In the genomic region with DNA sequence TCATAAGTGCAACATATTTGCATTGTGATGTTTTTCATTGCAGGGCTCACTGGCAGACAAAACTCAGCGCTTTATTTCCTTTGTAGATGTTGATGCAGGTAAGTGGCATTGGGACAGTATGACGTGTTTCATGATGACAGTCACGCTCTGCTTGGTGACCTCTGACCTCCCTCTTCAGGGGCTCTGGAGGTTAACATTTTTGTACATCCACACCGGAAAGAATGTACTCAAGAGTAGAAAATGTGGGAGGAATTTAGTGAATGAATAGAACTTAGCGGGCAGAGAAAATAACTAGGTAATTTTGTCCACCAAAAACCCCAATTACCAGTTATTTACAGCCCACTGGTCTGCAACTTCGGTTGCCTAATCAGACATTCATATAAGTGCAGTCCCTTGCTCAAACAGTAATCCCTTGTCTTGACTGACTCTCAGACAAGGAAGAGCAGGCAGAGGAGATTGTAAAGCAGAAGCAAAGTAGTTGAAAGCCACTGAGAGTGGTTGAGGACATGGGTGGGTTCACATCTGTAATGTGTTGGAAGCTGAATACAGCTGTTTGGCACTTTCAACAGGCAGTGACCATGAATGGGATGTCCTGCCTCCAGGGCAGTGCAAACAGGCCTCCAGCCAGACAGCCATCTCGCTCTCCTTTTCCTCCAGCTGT, we compare ENCODE assay signal across 10 cellular contexts.
A peak's percentile ranks its signal among the peaks of the same experiment; 100 is the strongest.
DNase-seq lines count a peak whose midpoint lies in the region; ATAC-seq and TF ChIP-seq lines count a peak whose summit lies in the region.
"Had no signal": no experiment of that assay in that cellular context is flagged by ENCODE, and none has a peak within 500 bp of the region (broad histone marks: within the 10 kb centered on the region; RNA-seq: fewer than 3 reads in every experiment).

No MANE protein-coding gene starts in this region.

- H3F3A ChIP-seq in GM23338 (replicated peaks; ENCODE audit: low read depth): no peaks in the 10 kb centered on the region

- H3K4me2 ChIP-seq in GM23338: no peak overlapping the region
- H3K4me2 ChIP-seq: neural progenitor cell had no signal

- ATAC-seq in GM19452 (IDR thresholded peaks at IDR 0.05; ENCODE audit: unreplicated experiment) (peak; percentile 73), HG03095 (IDR thresholded peaks at IDR 0.05; ENCODE audit: unreplicated experiment) (peak; percentile 62), GM23338 (no peak), natural killer cell (no peak)
- ATAC-seq: activated T-cell treated with anti-CD3 and anti-CD28 coated beads, Interleukin-2, amount 50 U/mL, for 72 hours had no signal

- no peaks in the 10 kb centered on the region for H3K36me3 Mint-ChIP-seq in GM23338 (ENCODE audit: low read depth)
- no peaks in the 10 kb centered on the region for H3K36me3 Mint-ChIP-seq in natural killer cell
- H3K36me3 Mint-ChIP-seq: neural progenitor cell had no signal

- intact Hi-C loops in natural killer cell (cut with micrococcal nuclease): no loop called here

- H3K4me3 ChIP-seq in GM23338: no peak overlapping the region
- H3K4me3 ChIP-seq: neural progenitor cell had no signal

- no peaks in the 10 kb centered on the region for H3K27me3 ChIP-seq in GM23338 (ENCODE audit: insufficient read depth)
- H3K27me3 ChIP-seq: neural progenitor cell had no signal

- no peaks in the 10 kb centered on the region for H3K4me1 ChIP-seq in GM23338 (ENCODE audit: insufficient read depth)

- DNase-seq in DMS53 (lab: John Stamatoyannopoulos, UW) (peak; percentile 65), cerebellar cortex (ENCODE audit: low spot score) (peak; percentile 60), GM23338 (ENCODE audit: low spot score) (no peak), natural killer cell (no peak), SKM-1 treated with dmso at 0.1 percent for 144 hours (lab: John Stamatoyannopoulos, UW; ENCODE audit: unreplicated experiment) (no peak), EL (no peak)
- DNase-seq: activated T-cell treated with anti-CD3 and anti-CD28 coated beads, Interleukin-2, amount 50 U/mL, for 72 hours had no signal

- TF ChIP-seq CTCF in GM23338 (conservative IDR thresholded peaks at IDR 0.05; ENCODE audit: low read depth in 2 of 2) (no peak), natural killer cell (IDR thresholded peaks at IDR 0.05) (no peak)

- no peaks in the 10 kb centered on the region for H3K27me3 Mint-ChIP-seq in GM23338 (ENCODE audit: insufficient read depth, low read depth, poor library complexity)
- H3K27me3 Mint-ChIP-seq in natural killer cell (ENCODE audit: low read depth in 2 of 2): no peaks in the 10 kb centered on the region

- no peaks in the 10 kb centered on the region for H3K9me2 ChIP-seq in GM23338 (ENCODE audit: insufficient read depth)

- no peak overlapping the region for H2AFZ ChIP-seq in GM23338
- H2AFZ ChIP-seq: neural progenitor cell had no signal

- H3K4me1 Mint-ChIP-seq in GM23338: peaks cover 2% of the 10 kb centered on the region; the same call in 1 of the 3 replicates
- peaks cover 0 to 4% of the 10 kb centered on the region in 2 donors for H3K4me1 Mint-ChIP-seq in natural killer cell

- no peaks in the 10 kb centered on the region for H4K20me1 ChIP-seq in GM23338 (replicated peaks; ENCODE audit: insufficient read depth)

- H3K4me3 Mint-ChIP-seq in GM23338 (no peak overlapping the region), natural killer cell (no peak overlapping the region)
- H3K4me3 Mint-ChIP-seq: activated T-cell treated with anti-CD3 and anti-CD28 coated beads, Interleukin-2, amount 50 U/mL, for 72 hours; neural progenitor cell had no signal

- H3K79me2 ChIP-seq in GM23338 (replicated peaks; ENCODE audit: insufficient read depth): no peaks in the 10 kb centered on the region

- no peaks in the 10 kb centered on the region for H3K9me3 Mint-ChIP-seq in GM23338
- no peaks in the 10 kb centered on the region for H3K9me3 Mint-ChIP-seq in natural killer cell
- H3K9me3 Mint-ChIP-seq: activated T-cell treated with anti-CD3 and anti-CD28 coated beads, Interleukin-2, amount 50 U/mL, for 72 hours had no signal

- H3K27ac Mint-ChIP-seq in GM23338 (no peak overlapping the region), natural killer cell (no peak overlapping the region)
- H3K27ac Mint-ChIP-seq: activated T-cell treated with anti-CD3 and anti-CD28 coated beads, Interleukin-2, amount 50 U/mL, for 72 hours; neural progenitor cell had no signal

- no peaks in the 10 kb centered on the region for H3K36me3 ChIP-seq in GM23338 (ENCODE audit: insufficient read depth)
- H3K36me3 ChIP-seq: neural progenitor cell had no signal

- no peak overlapping the region for H3K27ac ChIP-seq in GM23338 (ENCODE audit: low read depth)
- H3K27ac ChIP-seq: neural progenitor cell had no signal

TF ChIP-seq in GM23338, 12 proteins besides CTCF, POLR2A, EP300 and RAD21 (continues in another document):
- TF ChIP-seq, protein P1, sequence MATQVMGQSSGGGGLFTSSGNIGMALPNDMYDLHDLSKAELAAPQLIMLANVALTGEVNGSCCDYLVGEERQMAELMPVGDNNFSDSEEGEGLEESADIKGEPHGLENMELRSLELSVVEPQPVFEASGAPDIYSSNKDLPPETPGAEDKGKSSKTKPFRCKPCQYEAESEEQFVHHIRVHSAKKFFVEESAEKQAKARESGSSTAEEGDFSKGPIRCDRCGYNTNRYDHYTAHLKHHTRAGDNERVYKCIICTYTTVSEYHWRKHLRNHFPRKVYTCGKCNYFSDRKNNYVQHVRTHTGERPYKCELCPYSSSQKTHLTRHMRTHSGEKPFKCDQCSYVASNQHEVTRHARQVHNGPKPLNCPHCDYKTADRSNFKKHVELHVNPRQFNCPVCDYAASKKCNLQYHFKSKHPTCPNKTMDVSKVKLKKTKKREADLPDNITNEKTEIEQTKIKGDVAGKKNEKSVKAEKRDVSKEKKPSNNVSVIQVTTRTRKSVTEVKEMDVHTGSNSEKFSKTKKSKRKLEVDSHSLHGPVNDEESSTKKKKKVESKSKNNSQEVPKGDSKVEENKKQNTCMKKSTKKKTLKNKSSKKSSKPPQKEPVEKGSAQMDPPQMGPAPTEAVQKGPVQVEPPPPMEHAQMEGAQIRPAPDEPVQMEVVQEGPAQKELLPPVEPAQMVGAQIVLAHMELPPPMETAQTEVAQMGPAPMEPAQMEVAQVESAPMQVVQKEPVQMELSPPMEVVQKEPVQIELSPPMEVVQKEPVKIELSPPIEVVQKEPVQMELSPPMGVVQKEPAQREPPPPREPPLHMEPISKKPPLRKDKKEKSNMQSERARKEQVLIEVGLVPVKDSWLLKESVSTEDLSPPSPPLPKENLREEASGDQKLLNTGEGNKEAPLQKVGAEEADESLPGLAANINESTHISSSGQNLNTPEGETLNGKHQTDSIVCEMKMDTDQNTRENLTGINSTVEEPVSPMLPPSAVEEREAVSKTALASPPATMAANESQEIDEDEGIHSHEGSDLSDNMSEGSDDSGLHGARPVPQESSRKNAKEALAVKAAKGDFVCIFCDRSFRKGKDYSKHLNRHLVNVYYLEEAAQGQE (IDR thresholded peaks at IDR 0.05; ENCODE audit: unreplicated experiment): no peak
- TF ChIP-seq, protein P2, sequence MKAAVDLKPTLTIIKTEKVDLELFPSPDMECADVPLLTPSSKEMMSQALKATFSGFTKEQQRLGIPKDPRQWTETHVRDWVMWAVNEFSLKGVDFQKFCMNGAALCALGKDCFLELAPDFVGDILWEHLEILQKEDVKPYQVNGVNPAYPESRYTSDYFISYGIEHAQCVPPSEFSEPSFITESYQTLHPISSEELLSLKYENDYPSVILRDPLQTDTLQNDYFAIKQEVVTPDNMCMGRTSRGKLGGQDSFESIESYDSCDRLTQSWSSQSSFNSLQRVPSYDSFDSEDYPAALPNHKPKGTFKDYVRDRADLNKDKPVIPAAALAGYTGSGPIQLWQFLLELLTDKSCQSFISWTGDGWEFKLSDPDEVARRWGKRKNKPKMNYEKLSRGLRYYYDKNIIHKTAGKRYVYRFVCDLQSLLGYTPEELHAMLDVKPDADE (IDR thresholded peaks at IDR 0.05): no peak
- TF ChIP-seq CREB1 (CRISPR knock-in tag; IDR thresholded peaks at IDR 0.05; ENCODE audit: low read depth): no peak
- no peak for TF ChIP-seq EZH2phosphoT487 (IDR thresholded peaks at IDR 0.05; ENCODE audit: unreplicated experiment)
- no peak for TF ChIP-seq JUNB (IDR thresholded peaks at IDR 0.05; ENCODE audit: unreplicated experiment)
- no peak for TF ChIP-seq ZNF114 (CRISPR knock-in tag; IDR thresholded peaks at IDR 0.05)
- TF ChIP-seq ZNF331 (CRISPR knock-in tag; IDR thresholded peaks at IDR 0.05; ENCODE audit: low read depth): no peak

Comparison
In these comparisons a context has a peak if more than half of its experiments do, and no peak if none do; other contexts are left out.
1. DNase-seq: peak in DMS53 (single experiment) and cerebellar cortex (single experiment); none in GM23338 (single experiment), natural killer cell (single experiment), SKM-1 treated with dmso at 0.1 percent for 144 hours (single experiment) and EL (single experiment).
2. ATAC-seq: peak in GM19452 (single experiment) and HG03095 (single experiment); none in GM23338 (single experiment) and natural killer cell (0 of 3).